ENCODE assay signal across 12 cellular contexts in genomic region chr1:182564605-182565004, GRCh38. TPM values are rescaled to one million over a fixed set of nuclear protein-coding genes. Genes with fewer than 3 reads are reported as not detected.
"Had no signal": no experiment of that assay in that cellular context is flagged by ENCODE, and none has a peak within 500 bp of the region (broad histone marks: within the 10 kb centered on the region; RNA-seq: fewer than 3 reads in every experiment).

No MANE protein-coding gene starts in this region.

- H3K4me3 ChIP-seq: GM23338 had no signal

- H3K27ac ChIP-seq: HL-60, KMS-11 had no signal

- H2AFZ ChIP-seq: GM23338 had no signal

- ATAC-seq: GM23338 had no signal

- DNase-seq: H9, HCEC 1CT, HFFc6, IMR-90, Karpas-422, KBM-7 had no signal

- H3K4me2 ChIP-seq: GM23338, KMS-11 had no signal

- H3K9ac ChIP-seq: KMS-11 had no signal

- FAIRE-seq: H1, H54 had no signal

RNA-seq across cellular contexts. Expression of gene RGS16, which starts 39.6 kb away (rescaled TPM):
- total RNA-seq: HT1080 had no signal
